In the genomic region with DNA sequence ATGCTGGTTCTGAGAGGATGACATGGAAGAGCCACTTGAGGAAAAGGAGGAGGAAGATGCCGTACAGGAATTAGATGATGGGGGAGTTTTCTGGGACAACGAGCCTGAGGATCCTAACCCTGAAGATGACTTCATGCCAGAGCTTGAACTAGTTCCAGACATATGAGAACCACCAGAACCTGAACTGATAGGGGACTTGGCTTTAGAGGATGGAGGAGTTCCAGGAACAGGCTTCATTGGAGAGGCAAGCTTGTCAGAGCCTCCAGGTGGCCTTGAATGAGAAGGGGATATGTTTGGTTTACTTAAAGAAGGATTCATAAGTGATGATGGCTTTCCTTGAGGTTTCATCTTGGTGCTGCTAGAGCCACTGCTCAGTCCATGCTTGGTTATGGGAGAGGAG, we compare ENCODE assay signal across 17 cellular contexts.
"Had no signal": no experiment of that assay in that cellular context is flagged by ENCODE, and none has a peak within 500 bp of the region (broad histone marks: within the 10 kb centered on the region; RNA-seq: fewer than 3 reads in every experiment).

No MANE protein-coding gene starts in this region.

- H3K9me3 Mint-ChIP-seq: activated T-helper 1 cell treated with anti-CD3 and anti-CD28 coated beads, Interleukin-12 subunit alpha, Interleukin-12 subunit beta, Interleukin-2, Interleukin-4 antibody, amounts not matched to agents 30 ng/mL and 10 ng/mL and 1 ng/mL, durations not matched to agents 14 hours and 24 hours and 36 hours; immature natural killer cell; mesothelial cell of epicardium; naive thymus-derived CD8-positive, alpha-beta T cell; stimulated activated naive CD8-positive, alpha-beta T cell treated with anti-CD3 and anti-CD28 coated beads, Interleukin-15, Interleukin-2, amounts not matched to agents 100 ng/mL and 50 ng/mL, for 24 hours had no signal

- H3K4me1 Mint-ChIP-seq: immature natural killer cell, mesothelial cell of epicardium had no signal

- H3K4me3 ChIP-seq: hepatocyte, spleen, transverse colon had no signal

- H3K27me3 Mint-ChIP-seq: naive thymus-derived CD8-positive, alpha-beta T cell; stimulated activated naive CD8-positive, alpha-beta T cell treated with anti-CD3 and anti-CD28 coated beads, Interleukin-15, Interleukin-2, amounts not matched to agents 100 ng/mL and 50 ng/mL, for 24 hours had no signal

- DNase-seq: activated CD4-positive, alpha-beta T cell treated with anti-CD3 and anti-CD28 coated beads, Interleukin-2, amount 50 U/mL, for 48 hours; activated gamma-delta T cell treated with Interleukin-2 at 50 U/mL for 16 hours; erythroblast; foreskin keratinocyte; immature natural killer cell; naive thymus-derived CD8-positive, alpha-beta T cell; retina; stimulated activated CD4-positive, alpha-beta T cell treated with anti-CD3 and anti-CD28 coated beads, Interleukin-4, amount 100 ng/mL, for 1 hour; T-helper 1 cell; T-helper 9 cell; transverse colon had no signal

- ATAC-seq: foreskin keratinocyte; left lobe of liver; naive thymus-derived CD8-positive, alpha-beta T cell had no signal

- H3K27ac Mint-ChIP-seq: activated T-helper 1 cell treated with anti-CD3 and anti-CD28 coated beads, Interleukin-12 subunit alpha, Interleukin-12 subunit beta, Interleukin-2, Interleukin-4 antibody, amounts not matched to agents 30 ng/mL and 10 ng/mL and 1 ng/mL, durations not matched to agents 14 hours and 24 hours and 36 hours; mesothelial cell of epicardium had no signal

- H3K27me3 ChIP-seq: foreskin keratinocyte, hepatocyte, spleen, transverse colon had no signal

- H3K4me3 Mint-ChIP-seq: activated T-helper 1 cell treated with anti-CD3 and anti-CD28 coated beads, Interleukin-12 subunit alpha, Interleukin-12 subunit beta, Interleukin-2, Interleukin-4 antibody, amounts not matched to agents 30 ng/mL and 10 ng/mL and 1 ng/mL, durations not matched to agents 14 hours and 24 hours and 36 hours; immature natural killer cell; mesothelial cell of epicardium; naive thymus-derived CD8-positive, alpha-beta T cell; stimulated activated naive CD8-positive, alpha-beta T cell treated with anti-CD3 and anti-CD28 coated beads, Interleukin-15, Interleukin-2, amounts not matched to agents 100 ng/mL and 50 ng/mL, for 24 hours had no signal
